ENCODE assay signal across 7 cellular contexts in genomic region chr17:68049812-68050437, GRCh38. TPM values are rescaled to one million over a fixed set of nuclear protein-coding genes. Genes with fewer than 3 reads are reported as not detected.
DNase-seq lines count a peak whose midpoint lies in the region; ATAC-seq, FAIRE-seq and TF ChIP-seq lines count a peak whose summit lies in the region.
"Not testable (repeated sequence)": the region's sequence is repeated elsewhere in the genome, so short reads cannot be mapped to it uniquely, and the experiment has no call there.

No MANE protein-coding gene starts in this region.

- not testable (repeated sequence) for H3K4me3 Mint-ChIP-seq in activated T-cell treated with anti-CD3 and anti-CD28 coated beads, Interleukin-2, amount 50 U/mL, for 24 hours; osteocyte (ENCODE audit: unreplicated experiment)

- DNase-seq in A673 (ENCODE audit: low spot score); DND-41; SK-N-MC (ENCODE audit: low read depth, low spot score); activated T-cell treated with anti-CD3 and anti-CD28 coated beads, Interleukin-2, amount 50 U/mL, for 24 hours; K562 (ENCODE audit: extremely low read depth in 1 of 4, low spot score in 3 of 4); osteocyte (ENCODE audit: extremely low spot score, unreplicated experiment): not testable (repeated sequence)
- DNase-seq in left lobe of liver (ENCODE audit: low spot score), result peak; percentile 8

- not testable (repeated sequence) for H3K27me3 Mint-ChIP-seq in activated T-cell treated with anti-CD3 and anti-CD28 coated beads, Interleukin-2, amount 50 U/mL, for 24 hours; osteocyte (ENCODE audit: unreplicated experiment)

- H3K36me3 Mint-ChIP-seq in activated T-cell treated with anti-CD3 and anti-CD28 coated beads, Interleukin-2, amount 50 U/mL, for 24 hours (ENCODE audit: low read depth), result peaks cover 38% of the 10 kb centered on the region
- peaks cover 21% of the 10 kb centered on the region for H3K36me3 Mint-ChIP-seq in osteocyte (ENCODE audit: unreplicated experiment)

- not testable (repeated sequence) for H3K79me2 ChIP-seq in DND-41 (ENCODE audit: insufficient read depth, low read length); K562 (ENCODE audit: control insufficient read depth, insufficient read depth, low read length)

- TF ChIP-seq POLR2A in K562 (conservative IDR thresholded peaks at IDR 0.05), result not testable (repeated sequence)

- not testable (repeated sequence) for FAIRE-seq in K562 (lab: Jason Lieb, UNC)

- not testable (repeated sequence) for H3K9me1 ChIP-seq in K562 (ENCODE audit: control insufficient read depth, insufficient read depth, low read length)

- not testable (repeated sequence) for BruUV-seq in A673 (replicated peaks; lab: Mats Ljungman, UMichigan); K562 (replicated peaks; lab: Mats Ljungman, UMichigan)

- H2AFZ ChIP-seq in DND-41 (ENCODE audit: low read depth, low read length); K562 (ENCODE audit: low read depth, low read length): not testable (repeated sequence)

- ATAC-seq in DND-41 (ENCODE audit: insufficient read depth, low read depth); K562; left lobe of liver: not testable (repeated sequence)

- POLR2A ChIA-PET in A673 (lab: Charles Lee; ENCODE audit: low non-redundant PET), result not testable (repeated sequence)
- POLR2A ChIA-PET in K562 (lab: Yijun Ruan, JAX), result interaction anchor here (0.8 to 3.5 kb wide), 4 partner anchors 9 to 30 kb away, joined by 3 to 22 read pairs (median 6); partner anchors contain the start of gene KPNA2

- TF ChIP-seq CTCF in A673 (conservative IDR thresholded peaks at IDR 0.05; ENCODE audit: low read depth, low read length); DND-41 (IDR thresholded peaks at IDR 0.05; ENCODE audit: borderline replicate concordance, extremely low read depth, low read length, poor library complexity, severe bottlenecking); K562 (IDR thresholded peaks at IDR 0.05 in 2 of 3, conservative IDR thresholded peaks at IDR 0.05 in 1 of 3; ENCODE audit: insufficient read depth in 2 of 3, low read depth in 1 of 3, low read length in 3 of 3); osteocyte (IDR thresholded peaks at IDR 0.05): not testable (repeated sequence)

- not testable (repeated sequence) for H3K4me3 ChIP-seq in A673 (ENCODE audit: low read depth, low read length, poor library complexity, severe bottlenecking); DND-41 (ENCODE audit: low read depth in 1 of 2, low read length in 2 of 2); SK-N-MC; K562

- not testable (repeated sequence) for H3K9ac ChIP-seq in DND-41 (ENCODE audit: low read depth, low read length); SK-N-MC (ENCODE audit: insufficient read length); K562 (ENCODE audit: insufficient read depth in 1 of 2, low read depth in 2 of 2, low read length in 2 of 2)

- H3K27me3 ChIP-seq in A673 (replicated peaks; ENCODE audit: insufficient read depth, low read depth, low read length, poor library complexity); DND-41 (ENCODE audit: insufficient read depth, low read length, poor library complexity); K562 (ENCODE audit: control insufficient read depth in 2 of 2, insufficient read depth in 2 of 2, low read length in 2 of 2): not testable (repeated sequence)

- not testable (repeated sequence) for H3K9me3 ChIP-seq in A673 (ENCODE audit: low read depth, low read length, poor library complexity, severe bottlenecking); DND-41 (ENCODE audit: insufficient read depth, low read length, severe bottlenecking); SK-N-MC (ENCODE audit: low read depth, low read length); K562 (replicated peaks; ENCODE audit: control insufficient read depth, insufficient read depth, low read depth, low read length)

- not testable (repeated sequence) for H3K9me3 Mint-ChIP-seq in activated T-cell treated with anti-CD3 and anti-CD28 coated beads, Interleukin-2, amount 50 U/mL, for 24 hours; osteocyte (ENCODE audit: unreplicated experiment)

- H3K27ac ChIP-seq in A673 (ENCODE audit: low read depth, low read length, poor library complexity, severe bottlenecking), result peak overlapping the region; percentile 12
- peak overlapping the region; percentile 3; the same call in 1 of the 2 replicates for H3K27ac ChIP-seq in DND-41 (ENCODE audit: low read length)
- peak overlapping the region; percentile 42; the same call in 1 of the 2 replicates for H3K27ac ChIP-seq in SK-N-MC
- not testable (repeated sequence) for H3K27ac ChIP-seq in K562 (ENCODE audit: extremely low read depth, low read depth, low read length)

- H3K4me1 ChIP-seq in A673 (ENCODE audit: insufficient read depth, low read length, poor library complexity, severe bottlenecking), result peaks cover 24% of the 10 kb centered on the region
- H3K4me1 ChIP-seq in DND-41 (ENCODE audit: insufficient read depth, low read length); K562 (replicated peaks in 1 of 2; ENCODE audit: control insufficient read depth in 2 of 2, insufficient read depth in 2 of 2, low read length in 2 of 2): not testable (repeated sequence)

- 52% methylated on average over 4 of the region's 4 CpGs for WGBS in K562 (ENCODE audit: insufficient coverage, low coverage, missing lambda C conversion rate)

- in situ Hi-C loops in K562 (cut with MboI), result not testable (repeated sequence)

- not testable (repeated sequence) for H4K20me1 ChIP-seq in DND-41 (ENCODE audit: insufficient read depth, low read length); K562 (replicated peaks; ENCODE audit: control insufficient read depth, insufficient read depth, low read length)

- not testable (repeated sequence) for TF ChIP-seq EP300 in K562 (IDR thresholded peaks at IDR 0.05; ENCODE audit: low read length)

- H3K36me3 ChIP-seq in A673 (ENCODE audit: insufficient read depth, low read length, poor library complexity, severe bottlenecking) (peaks cover 31% of the 10 kb centered on the region), DND-41 (ENCODE audit: insufficient read depth, low read length) (peaks cover 30% of the 10 kb centered on the region), SK-N-MC (ENCODE audit: insufficient read depth, low read length) (peaks cover 32% of the 10 kb centered on the region), K562 (ENCODE audit: control insufficient read depth, insufficient read depth, low read length) (peaks cover 22% of the 10 kb centered on the region)

- H3K4me2 ChIP-seq in DND-41 (ENCODE audit: insufficient read depth, low read length); K562 (ENCODE audit: insufficient read depth, low read length): not testable (repeated sequence)

- intact Hi-C loops in A673 (cut with micrococcal nuclease; ENCODE audit: unreplicated experiment), result loop anchor here (10.0 kb wide), 1 partner anchor 155 kb away; no protein-coding TSS in a partner anchor
- intact Hi-C loops in K562 (cut with micrococcal nuclease), result not testable (repeated sequence)

- H3K27ac Mint-ChIP-seq in activated T-cell treated with anti-CD3 and anti-CD28 coated beads, Interleukin-2, amount 50 U/mL, for 24 hours, result peak overlapping the region; percentile 18
- H3K27ac Mint-ChIP-seq in osteocyte (ENCODE audit: unreplicated experiment), result peak overlapping the region; percentile 71

- CTCF ChIA-PET in A673 (lab: Charles Lee); K562 (lab: Yijun Ruan, JAX; ENCODE audit: low intra/inter-chr PET ratio): not testable (repeated sequence)

- TF ChIP-seq RAD21 in K562 (CRISPR knock-in tag; conservative IDR thresholded peaks at IDR 0.05 in 1 of 2, IDR thresholded peaks at IDR 0.05 in 1 of 2), result not testable (repeated sequence)

- H3K4me1 Mint-ChIP-seq in activated T-cell treated with anti-CD3 and anti-CD28 coated beads, Interleukin-2, amount 50 U/mL, for 24 hours (ENCODE audit: low read depth), result not testable (repeated sequence)
- H3K4me1 Mint-ChIP-seq in osteocyte (ENCODE audit: unreplicated experiment), result peaks cover 21% of the 10 kb centered on the region

RNA-seq across cellular contexts. Expression of gene KPNA2, which starts 14.4 kb away (rescaled TPM):
- total RNA-seq in A673 (2021), result 481 and 486 TPM in 2 replicates
- 165 and 234 TPM in 2 replicates for total RNA-seq in K562 (2011; cell fraction: chromatin; rRNA removed; ENCODE audit: low replicate concordance)
- total RNA-seq in K562 (2011; cell fraction: nucleolus; rRNA removed), result 104 and 108 TPM in 2 replicates
- 115 and 124 TPM in 2 replicates for total RNA-seq in K562 (2011; cell fraction: nucleoplasm; rRNA removed)
- 132 and 140 TPM in 2 replicates for total RNA-seq in K562 (2014; rRNA removed)
- 241 and 267 TPM in 2 replicates for total RNA-seq in K562 (2014; rRNA removed; fragmentation: Illumina TruSeq; extraction: Trizol)
- 235 and 243 TPM in 2 replicates for total RNA-seq in K562 (2015; rRNA removed; fragmentation: Illumina TruSeq; extraction: Trizol)
- 219 and 223 TPM in 2 replicates for total RNA-seq in K562 (2021)
- 200 and 229 TPM in 2 replicates for polyA plus RNA-seq in K562 (2011; rRNA removed)
- polyA plus RNA-seq in K562 (2011; cell fraction: cytosol; rRNA removed), result 215 and 240 TPM in 2 replicates
- 127 and 151 TPM in 2 replicates for polyA plus RNA-seq in K562 (2011; cell fraction: nucleus; rRNA removed)
- 168 and 218 TPM in 2 replicates for polyA plus RNA-seq in K562 (2012)
- 232 and 250 TPM in 2 replicates for polyA plus RNA-seq in K562 (2014; fragmentation: Illumina TruSeq; extraction: Trizol)
- 100 to 1,000 TPM; 594 to 984 TPM for polyA plus RNA-seq in K562 (2014; fragmentation: Nextera tagmentation; extraction: Ambion mirVana)
- 136 and 162 TPM in 2 replicates for polyA plus RNA-seq in K562 (2014; rRNA removed)
- polyA minus RNA-seq in K562 (2011; rRNA and poly(A)+ RNA removed), result 466 and 590 TPM in 2 replicates
- 201 and 253 TPM in 2 replicates for polyA minus RNA-seq in K562 (2011; cell fraction: cytosol; rRNA and poly(A)+ RNA removed)
- polyA minus RNA-seq in K562 (2011; cell fraction: nucleus; rRNA and poly(A)+ RNA removed), result 75.3 and 108 TPM in 2 replicates
- 9.6 TPM for total RNA-seq in left lobe of liver
- total RNA-seq in osteocyte, result 95.0 and 102 TPM in 2 replicates

RNA-seq across cellular contexts. Expression of gene C17orf58, which starts 53.7 kb away (rescaled TPM):
- total RNA-seq in A673 (2021) (12.5 and 17.4 TPM in 2 replicates), K562 (2014; rRNA removed) (37.4 and 42.5 TPM in 2 replicates), K562 (2014; rRNA removed; fragmentation: Illumina TruSeq; extraction: Trizol) (23.6 and 24.7 TPM in 2 replicates), K562 (2015; rRNA removed; fragmentation: Illumina TruSeq; extraction: Trizol) (17.0 and 17.8 TPM in 2 replicates), K562 (2021) (25.2 and 27.6 TPM in 2 replicates), left lobe of liver (6.9 TPM), osteocyte (12.2 TPM in 2 replicates)
- total RNA-seq in K562 (2011; cell fraction: chromatin; rRNA removed; ENCODE audit: low replicate concordance), result 8.4 TPM in 2 replicates
- total RNA-seq in K562 (2011; cell fraction: nucleolus; rRNA removed), result 9.0 and 9.7 TPM in 2 replicates
- 9.8 and 10.7 TPM in 2 replicates for total RNA-seq in K562 (2011; cell fraction: nucleoplasm; rRNA removed)
- polyA plus RNA-seq in K562 (2011; rRNA removed) (29.2 and 32.7 TPM in 2 replicates), K562 (2014; fragmentation: Illumina TruSeq; extraction: Trizol) (22.7 and 27.6 TPM in 2 replicates), K562 (2014; fragmentation: Nextera tagmentation; extraction: Ambion mirVana) (1 to 10 TPM; 8.6 to 9.9 TPM), K562 (2014; rRNA removed) (32.7 and 35.3 TPM in 2 replicates)
- 22.6 and 29.6 TPM in 2 replicates for polyA plus RNA-seq in K562 (2011; cell fraction: cytosol; rRNA removed)
- polyA plus RNA-seq in K562 (2011; cell fraction: nucleus; rRNA removed), result 15.5 and 16.7 TPM in 2 replicates
- 19.9 and 20.2 TPM in 2 replicates for polyA plus RNA-seq in K562 (2012)
- polyA minus RNA-seq in K562 (2011; rRNA and poly(A)+ RNA removed), result 14.0 and 16.2 TPM in 2 replicates
- 7.6 and 11.4 TPM in 2 replicates for polyA minus RNA-seq in K562 (2011; cell fraction: cytosol; rRNA and poly(A)+ RNA removed)
- polyA minus RNA-seq in K562 (2011; cell fraction: nucleus; rRNA and poly(A)+ RNA removed), result 3.9 and 4.7 TPM in 2 replicates
